In genomic region chr2:197073270-197073669, GRCh38 we compare ENCODE assay signal across 17 cellular contexts.
DNase-seq lines count a peak whose midpoint lies in the region; ATAC-seq and TF ChIP-seq lines count a peak whose summit lies in the region.
"Had no signal": no experiment of that assay in that cellular context is flagged by ENCODE, and none has a peak within 500 bp of the region (broad histone marks: within the 10 kb centered on the region; RNA-seq: fewer than 3 reads in every experiment).

No MANE protein-coding gene starts in this region.

- H3K56ac ChIP-seq in H9 (ENCODE audit: insufficient read length, low read depth, low read length) = no peak overlapping the region

- H3K27ac ChIP-seq in H9 (ENCODE audit: insufficient read length, low read depth, low read length) = no peak overlapping the region
- no peak overlapping the region for H3K27ac ChIP-seq in uterus
- H3K27ac ChIP-seq: sigmoid colon, thoracic aorta had no signal

- no peaks in the 10 kb centered on the region for H3K4me1 ChIP-seq in H9 (ENCODE audit: insufficient read depth, low read length)
- H3K4me1 ChIP-seq in uterus = no peaks in the 10 kb centered on the region

- no peak overlapping the region for H2AFZ ChIP-seq in H9 (ENCODE audit: low read length)

- peak overlapping the region; percentile 1 for H3K27ac Mint-ChIP-seq in stimulated activated naive CD8-positive, alpha-beta T cell treated with anti-CD3 and anti-CD28 coated beads, Interleukin-15, Interleukin-2, amounts not matched to agents 100 ng/mL and 50 ng/mL, for 24 hours
- peak overlapping the region; percentile 36 for H3K27ac Mint-ChIP-seq in activated CD4-positive, alpha-beta memory T cell treated with anti-CD3 and anti-CD28 coated beads, Interleukin-2, amount 10 ng/mL, durations not matched to agents 7 days and 5 days
- H3K27ac Mint-ChIP-seq in H9 = no peak overlapping the region

- H4K8ac ChIP-seq in H9 (replicated peaks; ENCODE audit: insufficient read length, low read depth, low read length) = no peak overlapping the region

- TF ChIP-seq POLR2A in uterus (IDR thresholded peaks at IDR 0.05) = no peak

- no peak overlapping the region for H4K91ac ChIP-seq in H9 (ENCODE audit: insufficient read length, low read depth, low read length)

- H3K4me1 Mint-ChIP-seq in stimulated activated naive CD8-positive, alpha-beta T cell treated with anti-CD3 and anti-CD28 coated beads, Interleukin-15, Interleukin-2, amounts not matched to agents 100 ng/mL and 50 ng/mL, for 24 hours (ENCODE audit: low read depth) = peaks cover 51% of the 10 kb centered on the region
- H3K4me1 Mint-ChIP-seq in activated CD4-positive, alpha-beta memory T cell treated with anti-CD3 and anti-CD28 coated beads, Interleukin-2, amount 10 ng/mL, durations not matched to agents 7 days and 5 days = peaks cover 38% of the 10 kb centered on the region
- no peaks in the 10 kb centered on the region; a peak in 1 of 4 replicates for H3K4me1 Mint-ChIP-seq in H9

- no peaks in the 10 kb centered on the region for H3K79me2 ChIP-seq in H9 (ENCODE audit: insufficient read depth, low read length)

- H3T11ph ChIP-seq in H9 (ENCODE audit: low read length) = no peak overlapping the region

- no peaks in the 10 kb centered on the region for H3K23me2 ChIP-seq in H9 (ENCODE audit: insufficient read length, low read depth, low read length, poor library complexity, severe bottlenecking)

- no peak overlapping the region for H2BK120ac ChIP-seq in H9 (ENCODE audit: low read depth, low read length, poor library complexity, severe bottlenecking)

- no peak overlapping the region for H4K5ac ChIP-seq in H9 (ENCODE audit: insufficient read length, low read depth, low read length)

- H2BK12ac ChIP-seq in H9 (ENCODE audit: insufficient read length, low read depth, low read length) = no peak overlapping the region

- H3K4me3 Mint-ChIP-seq in stimulated activated naive CD8-positive, alpha-beta T cell treated with anti-CD3 and anti-CD28 coated beads, Interleukin-15, Interleukin-2, amounts not matched to agents 100 ng/mL and 50 ng/mL, for 24 hours = no peak overlapping the region
- H3K4me3 Mint-ChIP-seq in activated CD4-positive, alpha-beta memory T cell treated with anti-CD3 and anti-CD28 coated beads, Interleukin-2, amount 10 ng/mL, durations not matched to agents 7 days and 5 days = no peak overlapping the region
- H3K4me3 Mint-ChIP-seq in H9 = no peak overlapping the region

- H3K18ac ChIP-seq in H9 (ENCODE audit: insufficient read length, low read depth, low read length) = no peak overlapping the region

- no peak overlapping the region for H3K9ac ChIP-seq in H9 (ENCODE audit: extremely low read depth, insufficient read length, low read length)
- H3K9ac ChIP-seq: SK-N-SH had no signal

- no peak overlapping the region for H3K14ac ChIP-seq in H9 (ENCODE audit: insufficient read depth, low read length)

- no peak overlapping the region for H3K23ac ChIP-seq in H9 (ENCODE audit: insufficient read length, low read depth, low read length)

- H3K9me3 ChIP-seq in H9 (ENCODE audit: control insufficient read depth, low read depth, low read length) (no peaks in the 10 kb centered on the region), uterus (no peaks in the 10 kb centered on the region)
- H3K9me3 ChIP-seq: esophagus muscularis mucosa, sigmoid colon, SK-N-SH, thoracic aorta had no signal

- no CpG with 5 or more reads among the region's 2 CpGs for WGBS in H9 (ENCODE audit: extremely low coverage, insufficient read length, low lambda C conversion rate)

- no peaks in the 10 kb centered on the region for H3K27me3 Mint-ChIP-seq in stimulated activated naive CD8-positive, alpha-beta T cell treated with anti-CD3 and anti-CD28 coated beads, Interleukin-15, Interleukin-2, amounts not matched to agents 100 ng/mL and 50 ng/mL, for 24 hours
- no peaks in the 10 kb centered on the region for H3K27me3 Mint-ChIP-seq in activated CD4-positive, alpha-beta memory T cell treated with anti-CD3 and anti-CD28 coated beads, Interleukin-2, amount 10 ng/mL, durations not matched to agents 7 days and 5 days
- no peaks in the 10 kb centered on the region for H3K27me3 Mint-ChIP-seq in H9 (ENCODE audit: low read depth)

- DNase-seq in stimulated activated naive CD8-positive, alpha-beta T cell treated with anti-CD3 and anti-CD28 coated beads, Interleukin-15, Interleukin-2, amounts not matched to agents 100 U/mL and 50 U/mL, for 24 hours = no peak
- DNase-seq in activated CD4-positive, alpha-beta memory T cell treated with anti-CD3 and anti-CD28 coated beads, Interleukin-2, amount 10 ng/mL, durations not matched to agents 7 days and 5 days = no peak
- DNase-seq in midbrain (lab: John Stamatoyannopoulos, UW) = peak; percentile 41
- DNase-seq in HK-2 (ENCODE audit: unreplicated experiment) = no peak
- DNase-seq in H9 = no peak
- DNase-seq in uterus = no peak
- no peak for DNase-seq in NCI-H1092 (lab: John Stamatoyannopoulos, UW)
- DNase-seq: activated CD8-positive, alpha-beta memory T cell treated with anti-CD3 and anti-CD28 coated beads for 24 hours; activated effector memory CD4-positive, alpha-beta T cell treated with Interleukin-2 at 50 U/mL for 16 hours; NCI-H2081; NCI-H526 treated with DMSO at 0.1 percent for 48 hours; sigmoid colon; SK-N-SH; stimulated activated CD4-positive, alpha-beta T cell treated with anti-CD3 and anti-CD28 coated beads, Interleukin-2, amount 100 ng/mL, for 24 hours had no signal

- H3K36me3 ChIP-seq in uterus = no peaks in the 10 kb centered on the region
- H3K36me3 ChIP-seq: thoracic aorta had no signal

- no peak overlapping the region for H2AK5ac ChIP-seq in H9 (ENCODE audit: insufficient read length, low read length)

- peaks cover 90% of the 10 kb centered on the region for H3K36me3 Mint-ChIP-seq in stimulated activated naive CD8-positive, alpha-beta T cell treated with anti-CD3 and anti-CD28 coated beads, Interleukin-15, Interleukin-2, amounts not matched to agents 100 ng/mL and 50 ng/mL, for 24 hours (ENCODE audit: low read depth)
- H3K36me3 Mint-ChIP-seq in activated CD4-positive, alpha-beta memory T cell treated with anti-CD3 and anti-CD28 coated beads, Interleukin-2, amount 10 ng/mL, durations not matched to agents 7 days and 5 days (ENCODE audit: low read depth) = peaks cover 89% of the 10 kb centered on the region
- H3K36me3 Mint-ChIP-seq in H9 (ENCODE audit: insufficient read depth in 1 of 3, low read depth in 3 of 3) = no peaks in the 10 kb centered on the region

- ATAC-seq in stimulated activated naive CD8-positive, alpha-beta T cell treated with anti-CD3 and anti-CD28 coated beads, Interleukin-15, Interleukin-2, amounts not matched to agents 100 U/mL and 50 U/mL, for 24 hours = no peak

- no peak overlapping the region for H2BK15ac ChIP-seq in H9 (ENCODE audit: low read depth, low read length)

- CTCF ChIA-PET in activated CD4-positive, alpha-beta memory T cell treated with anti-CD3 and anti-CD28 coated beads, Interleukin-2, amount 10 ng/mL, durations not matched to agents 7 days and 5 days (lab: Charles Lee) = interaction anchor here (1.1 kb wide), 1 partner anchor 14 kb away, joined by 3 read pairs; no protein-coding TSS in a partner anchor

- intact Hi-C loops in uterus (cut with DNase I; ENCODE audit: low total_unique reads) = no loop called here

- H3K4me2 ChIP-seq in H9 (ENCODE audit: insufficient read depth, insufficient read length, low read length) = no peak overlapping the region
- H3K4me2 ChIP-seq: SK-N-SH had no signal

- H4K20me1 ChIP-seq in H9 (ENCODE audit: control insufficient read depth, insufficient read depth, insufficient read length) = no peaks in the 10 kb centered on the region

- peaks cover 15% of the 10 kb centered on the region for H3K9me3 Mint-ChIP-seq in stimulated activated naive CD8-positive, alpha-beta T cell treated with anti-CD3 and anti-CD28 coated beads, Interleukin-15, Interleukin-2, amounts not matched to agents 100 ng/mL and 50 ng/mL, for 24 hours
- peaks cover 5% of the 10 kb centered on the region for H3K9me3 Mint-ChIP-seq in activated CD4-positive, alpha-beta memory T cell treated with anti-CD3 and anti-CD28 coated beads, Interleukin-2, amount 10 ng/mL, durations not matched to agents 7 days and 5 days
- H3K9me3 Mint-ChIP-seq in H9 = no peaks in the 10 kb centered on the region

- POLR2A ChIA-PET in activated CD4-positive, alpha-beta memory T cell treated with anti-CD3 and anti-CD28 coated beads, Interleukin-2, amount 10 ng/mL, durations not matched to agents 7 days and 5 days (lab: Charles Lee) = interaction anchor here (1.0 kb wide), 1 partner anchor 145 kb away, joined by 3 read pairs; no protein-coding TSS in a partner anchor

- no peaks in the 10 kb centered on the region for H3K79me1 ChIP-seq in H9 (ENCODE audit: insufficient read depth, low read depth, low read length, poor library complexity, severe bottlenecking)

- no peak overlapping the region for H3K4me3 ChIP-seq in uterus
- H3K4me3 ChIP-seq: esophagus muscularis mucosa, sigmoid colon, thoracic aorta had no signal

- no peak overlapping the region for H2BK5ac ChIP-seq in H9 (ENCODE audit: insufficient read length, low read length)

- H3K27me3 ChIP-seq in H9 (ENCODE audit: insufficient read depth, low read length) (no peaks in the 10 kb centered on the region), uterus (no peaks in the 10 kb centered on the region)
- H3K27me3 ChIP-seq: esophagus muscularis mucosa, sigmoid colon had no signal

- TF ChIP-seq CTCF in H9 (conservative IDR thresholded peaks at IDR 0.05) = no peak
- TF ChIP-seq CTCF in uterus (IDR thresholded peaks at IDR 0.05) = no peak

- no peak overlapping the region for H3K4ac ChIP-seq in H9 (ENCODE audit: low read depth, low read length)

- H2BK20ac ChIP-seq in H9 (ENCODE audit: low read depth, low read length, poor library complexity, severe bottlenecking) = no peak overlapping the region

Comparison
In these comparisons a context has a peak if more than half of its experiments do, and no peak if none do; other contexts are left out.
1. H3K27ac Mint-ChIP-seq: peak in stimulated activated naive CD8-positive, alpha-beta T cell treated with anti-CD3 and anti-CD28 coated beads, Interleukin-15, Interleukin-2, amounts not matched to agents 100 ng/mL and 50 ng/mL, for 24 hours (single experiment) and activated CD4-positive, alpha-beta memory T cell treated with anti-CD3 and anti-CD28 coated beads, Interleukin-2, amount 10 ng/mL, durations not matched to agents 7 days and 5 days (single experiment); none in H9 (0 of 3).